In the genomic region with DNA sequence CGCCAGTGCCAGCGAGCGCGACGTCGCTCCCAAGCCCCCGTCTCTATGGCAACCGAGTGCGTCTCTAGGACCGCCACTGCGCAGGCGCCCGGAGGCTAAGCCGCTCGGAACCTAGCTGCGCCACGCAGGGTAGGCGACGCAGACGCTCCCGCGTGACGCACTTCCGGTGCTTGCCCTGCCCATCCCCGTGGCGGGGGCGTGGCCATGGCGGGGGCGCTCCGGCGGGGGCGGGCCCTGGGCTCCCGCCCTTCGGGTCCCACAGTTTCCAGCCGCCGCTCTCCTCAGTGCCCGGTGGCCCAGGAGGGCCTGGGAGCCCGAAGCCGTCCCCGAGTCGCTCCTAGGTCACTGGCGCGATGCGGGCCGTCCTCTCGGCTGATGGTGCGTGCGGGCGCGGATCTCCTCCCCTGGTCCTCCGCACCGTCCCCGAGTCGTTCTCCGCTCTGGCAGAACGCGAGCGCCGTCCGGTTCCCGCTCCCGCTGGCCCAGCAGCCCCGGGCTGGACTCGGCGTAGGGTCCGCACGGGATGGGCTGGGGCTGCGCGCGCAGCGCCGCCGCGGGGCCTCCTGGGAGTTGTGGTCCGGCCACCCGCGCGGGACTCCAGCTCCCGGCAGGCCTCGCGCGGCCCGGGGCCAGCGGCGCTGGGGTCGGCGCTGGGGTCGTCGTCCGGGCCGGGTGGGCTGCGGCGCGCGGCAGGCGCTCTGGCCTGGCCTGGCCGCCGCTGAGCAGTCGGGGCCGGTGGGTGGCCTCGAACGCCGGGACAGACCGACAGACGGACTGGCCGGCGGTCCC, we compare ENCODE assay signal across 8 cellular contexts. TPM values are rescaled to one million over a fixed set of nuclear protein-coding genes. Genes with fewer than 3 reads are reported as not detected.
A peak's percentile ranks its signal among the peaks of the same experiment; 100 is the strongest.
DNase-seq lines count a peak whose midpoint lies in the region; FAIRE-seq and TF ChIP-seq lines count a peak whose summit lies in the region.

Gene MIB2, plus strand, starts transcription at position 245 of the 789 bp plus-strand sequence. CDS start 7,953 bp downstream, outside the sequence.

- no peaks in the 10 kb centered on the region for H3K9me2 ChIP-seq in Loucy (replicated peaks; ENCODE audit: low read depth, low read length)

- peaks cover 35% of the 10 kb centered on the region for H3K4me1 Mint-ChIP-seq in nephron
- peaks cover 32% of the 10 kb centered on the region for H3K4me1 Mint-ChIP-seq in stimulated activated naive CD8-positive, alpha-beta T cell treated with anti-CD3 and anti-CD28 coated beads, Interleukin-15, Interleukin-2, amounts not matched to agents 100 ng/mL and 50 ng/mL, for 24 hours (ENCODE audit: low read depth)

- peak within 1 kb of the TSS; percentile 96 to 99 (median 97) for H3K4me3 Mint-ChIP-seq in nephron
- H3K4me3 Mint-ChIP-seq in stimulated activated naive CD8-positive, alpha-beta T cell treated with anti-CD3 and anti-CD28 coated beads, Interleukin-15, Interleukin-2, amounts not matched to agents 100 ng/mL and 50 ng/mL, for 24 hours: peak within 1 kb of the TSS; percentile 93

- peak within 1 kb of the TSS; percentile 90 to 92 (median 92) for H3K27ac Mint-ChIP-seq in nephron
- H3K27ac Mint-ChIP-seq in stimulated activated naive CD8-positive, alpha-beta T cell treated with anti-CD3 and anti-CD28 coated beads, Interleukin-15, Interleukin-2, amounts not matched to agents 100 ng/mL and 50 ng/mL, for 24 hours: peak within 1 kb of the TSS; percentile 94

- no peaks in the 10 kb centered on the region for H3K36me3 ChIP-seq in Loucy (ENCODE audit: insufficient read depth, low read length)

- peak; percentile 96 for DNase-seq in ELR (ENCODE audit: low read depth)
- DNase-seq in H54 (ENCODE audit: insufficient read length, low spot score): peak; percentile 99
- peak; percentile 92 to 96 for DNase-seq in SHP77 (lab: John Stamatoyannopoulos, UW)
- DNase-seq in activated effector memory CD4-positive, alpha-beta T cell treated with Interleukin-2 at 50 U/mL for 16 hours: peak; percentile 96
- DNase-seq in fibroblast of the aortic adventitia (ENCODE audit: low read depth): peak; percentile 94

- H3K9ac ChIP-seq in Loucy (ENCODE audit: low read depth, low read length, poor library complexity, severe bottlenecking): peak within 1 kb of the TSS; percentile 99

- H3K4me2 ChIP-seq in Loucy (ENCODE audit: low read depth, low read length, poor library complexity, severe bottlenecking): peak within 1 kb of the TSS; percentile 95

- no peaks in the 10 kb centered on the region for H3K9me3 ChIP-seq in Loucy (ENCODE audit: insufficient read depth, low read depth, low read length)

- H3K36me3 Mint-ChIP-seq in nephron (ENCODE audit: low read depth): no peaks in the 10 kb centered on the region
- peaks cover 7% of the 10 kb centered on the region for H3K36me3 Mint-ChIP-seq in stimulated activated naive CD8-positive, alpha-beta T cell treated with anti-CD3 and anti-CD28 coated beads, Interleukin-15, Interleukin-2, amounts not matched to agents 100 ng/mL and 50 ng/mL, for 24 hours (ENCODE audit: low read depth)

- peaks cover 25% of the 10 kb centered on the region for H3K79me2 ChIP-seq in Loucy (ENCODE audit: insufficient read depth, low read length)

- H3K4me1 ChIP-seq in Loucy (ENCODE audit: insufficient read depth, low read length, poor library complexity, severe bottlenecking): peaks cover 28% of the 10 kb centered on the region

- peaks cover 16% of the 10 kb centered on the region for H4K20me1 ChIP-seq in Loucy (ENCODE audit: insufficient read depth, low read length, poor library complexity, severe bottlenecking)

- no peak for TF ChIP-seq CTCF in Loucy (conservative IDR thresholded peaks at IDR 0.05; ENCODE audit: low read length)
- no peak for TF ChIP-seq CTCF in fibroblast of the aortic adventitia (IDR thresholded peaks at IDR 0.05; ENCODE audit: insufficient read depth, low read length)
- no peak for TF ChIP-seq CTCF in nephron (IDR thresholded peaks at IDR 0.05; ENCODE audit: unreplicated experiment in 3 of 3)

- no peaks in the 10 kb centered on the region for H3K9me3 Mint-ChIP-seq in nephron
- no peaks in the 10 kb centered on the region for H3K9me3 Mint-ChIP-seq in stimulated activated naive CD8-positive, alpha-beta T cell treated with anti-CD3 and anti-CD28 coated beads, Interleukin-15, Interleukin-2, amounts not matched to agents 100 ng/mL and 50 ng/mL, for 24 hours

- no peaks in the 10 kb centered on the region for H3K27me3 Mint-ChIP-seq in nephron (ENCODE audit: low read depth)
- no peaks in the 10 kb centered on the region for H3K27me3 Mint-ChIP-seq in stimulated activated naive CD8-positive, alpha-beta T cell treated with anti-CD3 and anti-CD28 coated beads, Interleukin-15, Interleukin-2, amounts not matched to agents 100 ng/mL and 50 ng/mL, for 24 hours

- no peak for FAIRE-seq in H54 (lab: Jason Lieb, UNC)

- H3K4me3 ChIP-seq in Loucy (ENCODE audit: low read length, poor library complexity, severe bottlenecking): peak within 1 kb of the TSS; percentile 94
- peak within 1 kb of the TSS; percentile 88 for H3K4me3 ChIP-seq in fibroblast of the aortic adventitia (ENCODE audit: low read depth, low read length)

- H2AFZ ChIP-seq in Loucy (ENCODE audit: low read length): peak within 1 kb of the TSS; percentile 99

- H3F3A ChIP-seq in Loucy (ENCODE audit: low read depth): no peaks in the 10 kb centered on the region

- peak; percentile 75 for TF ChIP-seq POLR2A in H54 (IDR thresholded peaks at IDR 0.05; ENCODE audit: low read depth, low read length)

- H3K27me3 ChIP-seq in Loucy (ENCODE audit: insufficient read depth, low read length, poor library complexity, severe bottlenecking): no peaks in the 10 kb centered on the region

RNA-seq across cellular contexts. Expression of gene MIB2, which starts in this region (rescaled TPM):
- 37.7 and 62.1 TPM in 2 replicates for total RNA-seq in fibroblast of the aortic adventitia (ENCODE audit: low replicate concordance)

Comparison
In these comparisons a context has a peak if more than half of its experiments do, and no peak if none do; other contexts are left out.
1. Peak in every context shown above with its lines: DNase-seq and H3K4me3 ChIP-seq.